In the genomic region with DNA sequence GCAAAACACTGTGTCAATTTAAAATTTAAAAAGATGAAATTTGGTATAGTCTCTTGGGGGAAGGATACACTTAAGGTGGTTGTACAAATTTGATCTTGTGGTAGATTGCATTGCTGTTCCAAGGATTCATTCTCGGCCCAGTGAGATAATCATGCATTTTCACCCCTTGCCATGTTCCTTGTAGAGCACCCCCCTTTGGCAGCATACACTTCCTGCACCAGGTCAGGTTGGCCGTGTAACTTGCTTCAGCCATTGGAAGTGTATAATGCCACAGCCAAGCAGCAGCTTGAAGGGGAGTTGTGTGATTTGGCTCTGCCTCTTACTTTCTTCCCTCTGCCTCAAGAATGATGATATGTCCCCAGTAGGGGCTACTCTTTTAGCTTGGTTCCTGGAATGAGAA, we compare ENCODE assay signal across 25 cellular contexts. TPM values are rescaled to one million over a fixed set of nuclear protein-coding genes. Genes with fewer than 3 reads are reported as not detected.
A peak's percentile ranks its signal among the peaks of the same experiment; 100 is the strongest.
DNase-seq lines count a peak whose midpoint lies in the region; FAIRE-seq and TF ChIP-seq lines count a peak whose summit lies in the region.
"Had no signal": no experiment of that assay in that cellular context is flagged by ENCODE, and none has a peak within 500 bp of the region (broad histone marks: within the 10 kb centered on the region; RNA-seq: fewer than 3 reads in every experiment).

No MANE protein-coding gene starts in this region.

- H2AFZ ChIP-seq in OCI-LY7 (ENCODE audit: low read length) (peak overlapping the region; percentile 38; the same call in 1 of the 2 replicates), PC-9 (no peak overlapping the region)

- peak; percentile 91 for FAIRE-seq in urothelium cell line (lab: Jason Lieb, UNC)
- FAIRE-seq: D721Med, endometrium had no signal

- H3K4me2 ChIP-seq in OCI-LY7 (ENCODE audit: low read length): no peak overlapping the region
- no peak overlapping the region for H3K4me2 ChIP-seq in PC-9
- H3K4me2 ChIP-seq: BLaER1 treated with 17β-estradiol and CSF1 and Interleukin-3, amounts not matched to agents 10 nM and 100 nM had no signal

- H3K4me3 ChIP-seq in OCI-LY7 (ENCODE audit: low read depth, low read length, poor library complexity, severe bottlenecking): no peak overlapping the region
- no peak overlapping the region for H3K4me3 ChIP-seq in fibroblast of pulmonary artery (replicated peaks; ENCODE audit: low read depth, low read length)
- no peak overlapping the region for H3K4me3 ChIP-seq in PC-9
- H3K4me3 ChIP-seq: BLaER1 treated with 17β-estradiol and CSF1 and Interleukin-3, amounts not matched to agents 10 nM and 100 nM; colonic mucosa; SJSA1; skin epidermis; transverse colon had no signal

- intact Hi-C loops in OCI-LY7 (cut with micrococcal nuclease; ENCODE audit: unreplicated experiment) (no loop called here), PC-9 (cut with micrococcal nuclease; ENCODE audit: unreplicated experiment) (no loop called here)

- peak; percentile 27 for DNase-seq in DMS 273 (lab: John Stamatoyannopoulos, UW; ENCODE audit: unreplicated experiment)
- no peak for DNase-seq in DMS 273 treated with DMSO at 0.1 percent for 48 hours (lab: John Stamatoyannopoulos, UW)
- no peak for DNase-seq in OCI-LY7 (ENCODE audit: low spot score)
- no peak for DNase-seq in fibroblast of pulmonary artery (ENCODE audit: low read depth)
- DNase-seq in urothelium cell line (ENCODE audit: low spot score): no peak
- DNase-seq in stimulated activated CD4-positive, alpha-beta T cell treated with anti-CD3 and anti-CD28 coated beads, Interleukin-2, amount 100 ng/mL, for 24 hours: no peak
- DNase-seq in hepatic stellate cell (ENCODE audit: low spot score): no peak
- no peak for DNase-seq in PC-9
- DNase-seq: 8988T; activated CD4-positive, CD25-positive, alpha-beta regulatory T cell; activated naive CD4-positive, alpha-beta T cell treated with anti-CD3 and anti-CD28 coated beads, Interleukin-2, amount 10 ng/mL, durations not matched to agents 7 days and 5 days; activated T-cell treated with anti-CD3 and anti-CD28 coated beads, Interleukin-2, amount 50 U/mL, for 4 hours; colonic mucosa; GDM1; NCI-H1417 treated with DMSO at 0.1 percent for 48 hours; stimulated activated CD4-positive, alpha-beta T cell treated with anti-CD3 and anti-CD28 coated beads, Interleukin-2, amount 100 ng/mL, for 48 hours; stimulated activated naive CD8-positive, alpha-beta T cell treated with anti-CD3 and anti-CD28 coated beads, Interleukin-15, amount 100 ng/mL, for 72 hours; T-helper 17 cell; transverse colon had no signal

- H3K27ac ChIP-seq in OCI-LY7 (ENCODE audit: low read depth, low read length, poor library complexity, severe bottlenecking): no peak overlapping the region
- H3K27ac ChIP-seq in PC-9: no peak overlapping the region
- H3K27ac ChIP-seq: BLaER1 treated with 17β-estradiol and CSF1 and Interleukin-3, amounts not matched to agents 10 nM and 100 nM; colonic mucosa; SJSA1; skin epidermis; transverse colon had no signal

- H3K79me2 ChIP-seq in OCI-LY7 (ENCODE audit: insufficient read depth, low read depth, low read length) (no peaks in the 10 kb centered on the region), PC-9 (ENCODE audit: low read depth) (no peaks in the 10 kb centered on the region)

- peak; percentile 62 for TF ChIP-seq CTCF in OCI-LY7 (conservative IDR thresholded peaks at IDR 0.05; ENCODE audit: low read length)
- peak; percentile 10 for TF ChIP-seq CTCF in fibroblast of pulmonary artery (IDR thresholded peaks at IDR 0.05; ENCODE audit: low read length, missing control alignments)
- no peak for TF ChIP-seq CTCF in PC-9 (conservative IDR thresholded peaks at IDR 0.05)

- BruUV-seq in OCI-LY7 (replicated peaks; lab: Mats Ljungman, UMichigan) (no TSS peak), PC-9 (replicated peaks; lab: Mats Ljungman, UMichigan) (no TSS peak)

- H4K20me1 ChIP-seq in OCI-LY7 (ENCODE audit: insufficient read depth, low read length): no peaks in the 10 kb centered on the region
- H4K20me1 ChIP-seq in PC-9 (ENCODE audit: insufficient read depth): no peaks in the 10 kb centered on the region
- H4K20me1 ChIP-seq: BLaER1 treated with 17β-estradiol and CSF1 and Interleukin-3, amounts not matched to agents 10 nM and 100 nM had no signal

- H3K27me3 ChIP-seq in PC-9 (ENCODE audit: insufficient read depth, low read depth): no peaks in the 10 kb centered on the region
- H3K27me3 ChIP-seq: colonic mucosa, SJSA1, transverse colon had no signal

- H3K9me2 ChIP-seq in OCI-LY7 (ENCODE audit: insufficient read depth, low read length): no peaks in the 10 kb centered on the region
- H3K9me2 ChIP-seq in PC-9 (ENCODE audit: insufficient read depth): no peaks in the 10 kb centered on the region

- no peaks in the 10 kb centered on the region for H3K9me3 ChIP-seq in OCI-LY7 (ENCODE audit: low read length)
- no peaks in the 10 kb centered on the region for H3K9me3 ChIP-seq in PC-9 (ENCODE audit: insufficient read depth, low read depth)
- H3K9me3 ChIP-seq: colonic mucosa, SJSA1, transverse colon had no signal

- CTCF ChIA-PET in OCI-LY7 (lab: Charles Lee; ENCODE audit: unreplicated experiment): no interaction called here
- CTCF ChIA-PET in PC-9 (lab: Charles Lee): no interaction called here

- POLR2A ChIA-PET in OCI-LY7 (lab: Charles Lee) (no interaction called here), PC-9 (lab: Charles Lee; ENCODE audit: unreplicated experiment) (no interaction called here)

- H3K4me1 ChIP-seq in OCI-LY7 (ENCODE audit: insufficient read depth, low read length, poor library complexity, severe bottlenecking) (peaks cover 6% of the 10 kb centered on the region), PC-9 (replicated peaks; ENCODE audit: insufficient read depth) (no peaks in the 10 kb centered on the region; the same call in 1 of the 2 replicates)
- H3K4me1 ChIP-seq: BLaER1 treated with 17β-estradiol and CSF1 and Interleukin-3, amounts not matched to agents 10 nM and 100 nM; colonic mucosa; transverse colon had no signal

- H3K36me3 ChIP-seq in OCI-LY7 (ENCODE audit: insufficient read depth, low read length) (no peaks in the 10 kb centered on the region), PC-9 (ENCODE audit: low read depth) (no peaks in the 10 kb centered on the region)
- H3K36me3 ChIP-seq: BLaER1 treated with 17β-estradiol and CSF1 and Interleukin-3, amounts not matched to agents 10 nM and 100 nM; colonic mucosa; SJSA1; transverse colon had no signal

- H3F3A ChIP-seq in PC-9 (ENCODE audit: insufficient read depth, low read depth): no peaks in the 10 kb centered on the region

RNA-seq across cellular contexts. Expression of a gene that starts 21.9 kb away (rescaled TPM):
- not detected in 2 replicates for total RNA-seq in OCI-LY7 (2014; rRNA removed; shearing (Covaris generic))
- total RNA-seq in OCI-LY7 (2022): 0.36 TPM in 1 of 2 replicates, not detected in the other
- total RNA-seq in PC-9 (2021): 20.2 and 34.1 TPM in 2 replicates
- total RNA-seq: natural killer cell treated with Interleukin-12 subunit alpha and Interleukin-12 subunit beta and Interleukin-15 and Interleukin-18, amount 100 ng/mL, for 72 hours had no signal

Comparison
In these comparisons a context has a peak if more than half of its experiments do, and no peak if none do; other contexts are left out.
1. RNA of a gene that starts 21.9 kb away (total RNA-seq): 20.2 to 34.1 TPM in PC-9; 0.36 TPM in OCI-LY7; every median in the first group is over 10 times any median in the second.